8 cellular contexts compared by ENCODE assay signal in the genomic region with DNA sequence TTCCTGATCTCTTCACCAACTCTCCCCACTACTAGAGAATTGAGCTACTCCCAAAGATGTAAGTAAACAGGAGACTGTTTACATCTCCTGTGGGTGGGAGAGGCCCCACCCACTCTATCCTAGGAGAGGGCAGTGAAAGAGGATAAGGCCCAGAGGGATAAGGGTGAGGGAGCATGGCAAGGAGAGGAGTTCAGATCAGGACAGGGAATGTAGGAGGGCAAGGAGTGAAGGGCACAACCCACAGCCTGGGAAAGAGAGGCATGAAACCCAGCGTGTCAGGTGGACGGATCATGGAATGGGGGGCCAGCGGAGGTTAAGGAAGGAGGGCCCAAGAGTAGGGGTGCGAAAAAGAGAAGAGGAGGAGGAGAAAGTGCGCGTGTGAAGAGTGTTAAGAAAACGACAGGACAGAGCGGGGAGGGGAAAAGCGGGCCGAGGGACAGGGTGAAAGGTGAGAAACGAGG. TPM values are rescaled to one million over a fixed set of nuclear protein-coding genes. Genes with fewer than 3 reads are reported as not detected.
DNase-seq lines count a peak whose midpoint lies in the region; ATAC-seq and TF ChIP-seq lines count a peak whose summit lies in the region.
"Not testable (repeated sequence)": the region's sequence is repeated elsewhere in the genome, so short reads cannot be mapped to it uniquely, and the experiment has no call there.

No MANE protein-coding gene starts in this region.

- H3K9ac ChIP-seq in GM23248 (peak overlapping the region; percentile 93), mucosa of stomach (ENCODE audit: low read length) (peak overlapping the region; percentile 69), skeletal muscle satellite cell (ENCODE audit: low read depth, low read length) (peak overlapping the region; percentile 85)

- WGBS in GM23248 (ENCODE audit: low coverage in 1 of 2, low lambda C conversion rate in 2 of 2, missing lambda C conversion rate in 2 of 2), 2 experiments, result 1 to 17% methylated on average over 1 to 11 of the region's 11 CpGs
- WGBS in heart right ventricle, 2 donors, result 0% methylated on average over 7 to 11 of the region's 11 CpGs

- H2AFZ ChIP-seq in GM23248, result peak overlapping the region; percentile 47

- in situ Hi-C loops in GM23248 (cut with MboI), result not testable (repeated sequence)

- peaks cover 21% of the 10 kb centered on the region for H3K4me1 ChIP-seq in GM23248 (ENCODE audit: insufficient read depth)
- peaks cover 5 to 61% (median 46%) of the 10 kb centered on the region in 9 donors for H3K4me1 ChIP-seq in heart right ventricle
- peaks cover 15% of the 10 kb centered on the region for H3K4me1 ChIP-seq in mucosa of stomach (ENCODE audit: control insufficient read depth, insufficient read depth, low read length)
- H3K4me1 ChIP-seq in skeletal muscle satellite cell (ENCODE audit: control insufficient read depth, insufficient read depth, low read length), result peaks cover 21% of the 10 kb centered on the region

- H3K4me2 ChIP-seq in GM23248 (ENCODE audit: unreplicated experiment), result peak overlapping the region; percentile 98
- H3K4me2 ChIP-seq in skeletal muscle satellite cell (ENCODE audit: low read length), result peak overlapping the region; percentile 95

- H3K4me3 ChIP-seq in GM23248 (peak overlapping the region; percentile 85), heart right ventricle (peak overlapping the region; percentile 29 to 87 (median 74)), mucosa of stomach (ENCODE audit: low read length) (peak overlapping the region; percentile 43), skeletal muscle satellite cell (ENCODE audit: low read length) (peak overlapping the region; percentile 73)

- H3K27me3 Mint-ChIP-seq in activated CD4-positive, alpha-beta memory T cell treated with anti-CD3 and anti-CD28 coated beads, Interleukin-2, amount 10 ng/mL, durations not matched to agents 7 days and 5 days; central memory CD8-positive, alpha-beta T cell: not testable (repeated sequence)

- ATAC-seq in central memory CD8-positive, alpha-beta T cell (replicated peaks; ENCODE audit: extremely low read depth, poor library complexity, severe bottlenecking); heart right ventricle: not testable (repeated sequence)

- H3K9me3 ChIP-seq in GM23248 (ENCODE audit: low read depth); heart right ventricle; mucosa of stomach (ENCODE audit: control insufficient read depth, low read length); skeletal muscle satellite cell (replicated peaks; ENCODE audit: low read length): not testable (repeated sequence)

- not testable (repeated sequence) for H3K9me2 ChIP-seq in GM23248 (ENCODE audit: insufficient read depth)

- peaks cover 26% of the 10 kb centered on the region for H3K36me3 Mint-ChIP-seq in activated CD4-positive, alpha-beta memory T cell treated with anti-CD3 and anti-CD28 coated beads, Interleukin-2, amount 10 ng/mL, durations not matched to agents 7 days and 5 days (ENCODE audit: low read depth)
- peaks cover 19% of the 10 kb centered on the region for H3K36me3 Mint-ChIP-seq in central memory CD8-positive, alpha-beta T cell (ENCODE audit: insufficient read depth)

- not testable (repeated sequence) for H3K9me3 Mint-ChIP-seq in activated CD4-positive, alpha-beta memory T cell treated with anti-CD3 and anti-CD28 coated beads, Interleukin-2, amount 10 ng/mL, durations not matched to agents 7 days and 5 days; central memory CD8-positive, alpha-beta T cell

- intact Hi-C loops in heart right ventricle (cut with DNase I), result loop anchor here in 6 of 10 donors (5.0 to 10.0 kb wide), 4 partner anchors 140 to 260 kb away; a partner anchor contains a TSS

- not testable (repeated sequence) for H3K27me3 ChIP-seq in GM23248 (replicated peaks; ENCODE audit: insufficient read depth); heart right ventricle; mucosa of stomach (ENCODE audit: control insufficient read depth, insufficient read depth, low read length); skeletal muscle satellite cell (ENCODE audit: control insufficient read depth, insufficient read depth, low read length)

- H3K36me3 ChIP-seq in GM23248 (ENCODE audit: low read depth), result peaks cover 26% of the 10 kb centered on the region
- H3K36me3 ChIP-seq in heart right ventricle, result peaks cover 0 to 42% (median 0%) of the 10 kb centered on the region in 9 donors
- H3K36me3 ChIP-seq in mucosa of stomach (ENCODE audit: control insufficient read depth, insufficient read depth, low read length), result not testable (repeated sequence)
- H3K36me3 ChIP-seq in skeletal muscle satellite cell (ENCODE audit: insufficient read depth, low read length), result peaks cover 33% of the 10 kb centered on the region

- H3K4me3 Mint-ChIP-seq in activated CD4-positive, alpha-beta memory T cell treated with anti-CD3 and anti-CD28 coated beads, Interleukin-2, amount 10 ng/mL, durations not matched to agents 7 days and 5 days, result peak overlapping the region; percentile 84
- H3K4me3 Mint-ChIP-seq in central memory CD8-positive, alpha-beta T cell, result peak overlapping the region; percentile 89

- CTCF ChIA-PET in activated CD4-positive, alpha-beta memory T cell treated with anti-CD3 and anti-CD28 coated beads, Interleukin-2, amount 10 ng/mL, durations not matched to agents 7 days and 5 days (lab: Charles Lee), result interaction anchor here (1.4 to 3.2 kb wide), 2 partner anchors 26 to 33 kb away, joined by 4 to 11 read pairs; no protein-coding TSS in a partner anchor

- H3K4me1 Mint-ChIP-seq in activated CD4-positive, alpha-beta memory T cell treated with anti-CD3 and anti-CD28 coated beads, Interleukin-2, amount 10 ng/mL, durations not matched to agents 7 days and 5 days, result peaks cover 41% of the 10 kb centered on the region
- H3K4me1 Mint-ChIP-seq in central memory CD8-positive, alpha-beta T cell, result peaks cover 45% of the 10 kb centered on the region

- not testable (repeated sequence) for TF ChIP-seq CTCF in 22Rv1 (IDR thresholded peaks at IDR 0.05); heart right ventricle (IDR thresholded peaks at IDR 0.05)

- H3K27ac Mint-ChIP-seq in activated CD4-positive, alpha-beta memory T cell treated with anti-CD3 and anti-CD28 coated beads, Interleukin-2, amount 10 ng/mL, durations not matched to agents 7 days and 5 days, result peak overlapping the region; percentile 68
- H3K27ac Mint-ChIP-seq in central memory CD8-positive, alpha-beta T cell (ENCODE audit: low read depth), result peak overlapping the region; percentile 94

- H3K27ac ChIP-seq in 22Rv1 (peak overlapping the region; percentile 37; the same call in 1 of the 2 replicates), GM23248 (peak overlapping the region; percentile 96), heart right ventricle (peak overlapping the region; percentile 43 to 94 (median 92))

- not testable (repeated sequence) for H4K20me1 ChIP-seq in GM23248 (ENCODE audit: insufficient read depth)

- H3F3A ChIP-seq in GM23248 (ENCODE audit: insufficient read depth), result peaks cover 28% of the 10 kb centered on the region

- H3K79me2 ChIP-seq in GM23248 (ENCODE audit: insufficient read depth), result peaks cover 74% of the 10 kb centered on the region

- POLR2A ChIA-PET in activated CD4-positive, alpha-beta memory T cell treated with anti-CD3 and anti-CD28 coated beads, Interleukin-2, amount 10 ng/mL, durations not matched to agents 7 days and 5 days (lab: Charles Lee), result interaction anchor here (0.6 to 1.8 kb wide), 5 partner anchors 9 to 206 kb away, joined by 3 to 6 read pairs (median 5); a partner anchor contains a TSS

- DNase-seq in GM23248; activated CD4-positive, alpha-beta memory T cell treated with anti-CD3 and anti-CD28 coated beads, Interleukin-2, amount 10 ng/mL, durations not matched to agents 7 days and 5 days; central memory CD8-positive, alpha-beta T cell (ENCODE audit: low spot score in 2 of 2); heart right ventricle: not testable (repeated sequence)
- peak; percentile 58 for DNase-seq in NCI-H82 (lab: John Stamatoyannopoulos, UW)

RNA-seq across cellular contexts. Expression of a gene that starts 0.9 kb away (rescaled TPM):
- total RNA-seq in GM23248 (2014; rRNA removed; shearing (Covaris generic)), result 19.0 and 20.9 TPM in 2 replicates
- polyA plus RNA-seq in GM23248 (2016; fragmentation: Nextera tagmentation; extraction: Ambion mirVana) (13.2 TPM in 2 replicates), heart right ventricle (1 to 10 TPM; 6.6 to 7.1 TPM)
- 10 to 100 TPM; 14.3 to 15.0 TPM for total RNA-seq in activated CD4-positive, alpha-beta memory T cell treated with anti-CD3 and anti-CD28 coated beads, Interleukin-2, amount 10 ng/mL, durations not matched to agents 7 days and 5 days
- 10 to 100 TPM in 8 of 10 donors, 1 to 10 TPM in 2; 8.2 to 13.2 (median 10.4) TPM for total RNA-seq in heart right ventricle
- 13.8 and 14.7 TPM in 2 replicates for total RNA-seq in skeletal muscle satellite cell (2012; rRNA removed)

RNA-seq across cellular contexts. Expression of a gene that starts 26.9 kb away (rescaled TPM):
- total RNA-seq in GM23248 (2014; rRNA removed; shearing (Covaris generic)), result 12.8 and 17.2 TPM in 2 replicates
- polyA plus RNA-seq in GM23248 (2016; fragmentation: Nextera tagmentation; extraction: Ambion mirVana) (36.0 and 41.7 TPM in 2 replicates), heart right ventricle (10 to 100 TPM in 1 of 2 donors, 1 to 10 TPM in 1; 7.5 to 13.3 TPM)
- 10 to 100 TPM; 43.8 to 45.7 TPM for total RNA-seq in activated CD4-positive, alpha-beta memory T cell treated with anti-CD3 and anti-CD28 coated beads, Interleukin-2, amount 10 ng/mL, durations not matched to agents 7 days and 5 days
- 10 to 100 TPM; 19.0 to 26.4 (median 20.7) TPM for total RNA-seq in heart right ventricle
- total RNA-seq in skeletal muscle satellite cell (2012; rRNA removed), result 18.8 and 23.8 TPM in 2 replicates

Comparison
In these comparisons a context has a peak if more than half of its experiments do, and no peak if none do; other contexts are left out.
1. H3K27ac ChIP-seq: peak in every context shown above with its lines; median percentile 96 in GM23248; 92 in heart right ventricle; 37 in 22Rv1.